ENCODE assay signal across 2 cellular contexts in the genomic region with DNA sequence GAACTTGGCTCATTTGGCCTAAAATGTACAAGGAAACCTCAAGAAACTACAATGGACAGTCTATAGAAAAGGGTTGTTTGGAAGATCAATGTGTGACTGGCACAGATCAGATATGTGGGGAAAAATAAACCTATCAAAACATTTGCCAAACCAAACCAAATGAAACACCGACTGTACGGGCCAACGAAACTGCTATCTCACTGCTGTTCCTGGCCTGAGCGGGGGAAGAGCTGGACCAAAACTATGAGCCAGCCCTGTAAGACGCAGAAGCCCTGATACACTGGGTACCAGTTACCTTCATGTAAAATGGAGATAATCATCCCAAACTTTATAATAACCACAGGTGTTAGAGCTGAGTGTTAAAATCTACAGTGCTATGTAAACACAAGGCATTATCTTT.
TF ChIP-seq lines count a peak whose summit lies in the region.

No MANE protein-coding gene starts in this region.

TF ChIP-seq in SK-N-SH, 30 proteins besides CTCF, POLR2A, EP300 and RAD21 (continued from another document):
- TF ChIP-seq SMC3 (IDR thresholded peaks at IDR 0.05; ENCODE audit: low read depth, low read length) = no peak
- TF ChIP-seq CHD2 (IDR thresholded peaks at IDR 0.05; ENCODE audit: low read length, partially characterized antibody) = no peak
- TF ChIP-seq FOXJ3 (CRISPR knock-in tag; IDR thresholded peaks at IDR 0.05) = no peak
- no peak for TF ChIP-seq EZH2phosphoT487 (IDR thresholded peaks at IDR 0.05; ENCODE audit: borderline replicate concordance, low read depth)
- TF ChIP-seq, protein P1, sequence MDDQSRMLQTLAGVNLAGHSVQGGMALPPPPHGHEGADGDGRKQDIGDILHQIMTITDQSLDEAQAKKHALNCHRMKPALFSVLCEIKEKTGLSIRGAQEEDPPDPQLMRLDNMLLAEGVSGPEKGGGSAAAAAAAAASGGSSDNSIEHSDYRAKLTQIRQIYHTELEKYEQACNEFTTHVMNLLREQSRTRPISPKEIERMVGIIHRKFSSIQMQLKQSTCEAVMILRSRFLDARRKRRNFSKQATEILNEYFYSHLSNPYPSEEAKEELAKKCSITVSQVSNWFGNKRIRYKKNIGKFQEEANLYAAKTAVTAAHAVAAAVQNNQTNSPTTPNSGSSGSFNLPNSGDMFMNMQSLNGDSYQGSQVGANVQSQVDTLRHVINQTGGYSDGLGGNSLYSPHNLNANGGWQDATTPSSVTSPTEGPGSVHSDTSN (IDR thresholded peaks at IDR 0.05) = no peak
- no peak for TF ChIP-seq RFX5 (IDR thresholded peaks at IDR 0.05; ENCODE audit: low read length)
- TF ChIP-seq NFIC (IDR thresholded peaks at IDR 0.05; ENCODE audit: borderline replicate concordance) = no peak
- TF ChIP-seq, protein P2, sequence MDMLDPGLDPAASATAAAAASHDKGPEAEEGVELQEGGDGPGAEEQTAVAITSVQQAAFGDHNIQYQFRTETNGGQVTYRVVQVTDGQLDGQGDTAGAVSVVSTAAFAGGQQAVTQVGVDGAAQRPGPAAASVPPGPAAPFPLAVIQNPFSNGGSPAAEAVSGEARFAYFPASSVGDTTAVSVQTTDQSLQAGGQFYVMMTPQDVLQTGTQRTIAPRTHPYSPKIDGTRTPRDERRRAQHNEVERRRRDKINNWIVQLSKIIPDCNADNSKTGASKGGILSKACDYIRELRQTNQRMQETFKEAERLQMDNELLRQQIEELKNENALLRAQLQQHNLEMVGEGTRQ (IDR thresholded peaks at IDR 0.05; ENCODE audit: borderline replicate concordance, low read depth, low read length) = no peak
- no peak for TF ChIP-seq JUND (IDR thresholded peaks at IDR 0.05)
TF ChIP-seq in SK-N-SH: peak in this region for 0.

TF ChIP-seq in IMR-90, 13 proteins besides CTCF, POLR2A, EP300 and RAD21:
- TF ChIP-seq, protein P2 (IDR thresholded peaks at IDR 0.05; ENCODE audit: low read depth, low read length) = no peak
- no peak for TF ChIP-seq SMC3 (IDR thresholded peaks at IDR 0.05; ENCODE audit: low read depth, low read length)
- no peak for TF ChIP-seq MAZ (IDR thresholded peaks at IDR 0.05; ENCODE audit: borderline replicate concordance, low read depth, low read length)
- TF ChIP-seq RCOR1 (IDR thresholded peaks at IDR 0.05; ENCODE audit: insufficient replicate concordance, low read length) = no peak
- no peak for TF ChIP-seq CHD1 (IDR thresholded peaks at IDR 0.05; ENCODE audit: low read depth, low read length)
- TF ChIP-seq RFX5 (IDR thresholded peaks at IDR 0.05; ENCODE audit: low read depth, low read length) = no peak
